8 cellular contexts compared by ENCODE assay signal in the genomic region with DNA sequence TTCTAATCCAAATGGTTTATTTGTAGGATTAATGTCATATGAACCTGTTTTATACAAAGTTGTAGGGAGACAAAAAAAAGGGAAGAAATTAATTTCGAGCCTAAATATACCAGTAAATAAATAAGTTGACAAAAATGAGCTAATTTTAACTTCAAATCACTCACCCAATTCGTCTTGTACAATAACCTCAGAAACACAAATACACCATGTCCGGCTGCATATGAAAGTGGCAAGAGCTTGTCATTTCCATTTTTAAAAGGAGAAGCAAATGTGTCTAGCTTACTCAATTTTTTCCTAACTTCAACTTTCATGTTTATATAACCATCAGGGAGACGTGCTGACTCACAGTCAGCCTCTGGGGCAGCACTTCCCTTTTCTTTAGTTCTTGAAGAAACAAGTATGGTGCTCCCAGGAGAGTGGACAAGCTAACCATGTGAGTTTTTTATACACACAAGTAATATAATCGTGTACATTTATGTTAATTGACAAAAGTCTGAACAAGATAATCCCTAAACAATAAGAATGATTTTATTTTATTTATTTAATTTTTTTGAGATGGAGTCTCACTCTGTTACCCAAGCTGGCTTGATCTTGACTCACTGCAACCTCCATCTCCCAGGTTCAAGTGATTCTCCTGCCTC. TPM values are rescaled to one million over a fixed set of nuclear protein-coding genes. Genes with fewer than 3 reads are reported as not detected.
A peak's percentile ranks its signal among the peaks of the same experiment; 100 is the strongest.
DNase-seq lines count a peak whose midpoint lies in the region; ATAC-seq, FAIRE-seq and TF ChIP-seq lines count a peak whose summit lies in the region.

No MANE protein-coding gene starts in this region.

- intact Hi-C loops in CD8-positive, alpha-beta T cell (cut with DNase I, micrococcal nuclease), result no loop called here

- H3K4me3 Mint-ChIP-seq in CD8-positive, alpha-beta memory T cell, result no peak overlapping the region
- no peak overlapping the region for H3K4me3 Mint-ChIP-seq in CD8-positive, alpha-beta T cell

- H3K4me1 ChIP-seq in lung (ENCODE audit: control insufficient read depth in 2 of 2, insufficient read depth in 2 of 2, low read length in 2 of 2), result no peaks in the 10 kb centered on the region
- peaks cover 13% of the 10 kb centered on the region for H3K4me1 ChIP-seq in CD8-positive, alpha-beta memory T cell (ENCODE audit: insufficient read depth, low read length)
- peaks cover 12% of the 10 kb centered on the region for H3K4me1 ChIP-seq in CD8-positive, alpha-beta T cell (ENCODE audit: insufficient read depth, low read length)

- WGBS in lung, 2 donors, result 11 to 27% methylated on average over 5 of the region's 5 CpGs

- TF ChIP-seq CTCF in astrocyte of the spinal cord (IDR thresholded peaks at IDR 0.05; ENCODE audit: low read depth, low read length) (no peak), lung (IDR thresholded peaks at IDR 0.05; ENCODE audit: control extremely low read depth, extremely low read depth) (no peak)
- TF ChIP-seq CTCF in CD8-positive, alpha-beta T cell (IDR thresholded peaks at IDR 0.05), result no peak

- H3K4me1 Mint-ChIP-seq in CD8-positive, alpha-beta memory T cell, result peaks cover 5 to 28% (median 17%) of the 10 kb centered on the region in 3 donors
- H3K4me1 Mint-ChIP-seq in CD8-positive, alpha-beta T cell (ENCODE audit: low read depth), result peaks cover 21% of the 10 kb centered on the region

- no peaks in the 10 kb centered on the region for H3K9me3 ChIP-seq in lung (ENCODE audit: control insufficient read depth in 2 of 2, insufficient read depth in 1 of 2, low read length in 1 of 2)
- no peaks in the 10 kb centered on the region for H3K9me3 ChIP-seq in CD8-positive, alpha-beta memory T cell (ENCODE audit: low read length)
- no peaks in the 10 kb centered on the region for H3K9me3 ChIP-seq in CD8-positive, alpha-beta T cell (ENCODE audit: low read length)

- ATAC-seq in GM21717 (IDR thresholded peaks at IDR 0.05; ENCODE audit: unreplicated experiment) (peak; percentile 88), lung (ENCODE audit: insufficient read depth, low FRiP score) (peak; percentile 69)
- ATAC-seq in CD8-positive, alpha-beta T cell, result no peak

- H3K27ac Mint-ChIP-seq in CD8-positive, alpha-beta memory T cell, result peak overlapping the region in 2 of 8 donors; percentile 15 to 65
- H3K27ac Mint-ChIP-seq in CD8-positive, alpha-beta T cell, result no peak overlapping the region

- in situ Hi-C loops in astrocyte of the spinal cord (cut with HindIII; ENCODE audit: low sequenced_read_pairs), result no loop called here

- DNase-seq in GM12892 (ENCODE audit: insufficient read length), result peak; percentile 9
- DNase-seq in LHCN-M2 (ENCODE audit: low read depth), result peak; percentile 78
- peak; percentile 95 for DNase-seq in astrocyte of the spinal cord (ENCODE audit: low read depth, low spot score)
- DNase-seq in lung (ENCODE audit: low spot score), result no peak
- no peak for DNase-seq in CD8-positive, alpha-beta memory T cell
- no peak for DNase-seq in ecto neural progenitor cell (ENCODE audit: low spot score)
- DNase-seq in CD8-positive, alpha-beta T cell, result no peak

- no peaks in the 10 kb centered on the region for H3K36me3 Mint-ChIP-seq in CD8-positive, alpha-beta memory T cell
- no peaks in the 10 kb centered on the region for H3K36me3 Mint-ChIP-seq in CD8-positive, alpha-beta T cell

- no peaks in the 10 kb centered on the region for H3K27me3 ChIP-seq in lung (ENCODE audit: control insufficient read depth, insufficient read depth)
- no peaks in the 10 kb centered on the region for H3K27me3 ChIP-seq in CD8-positive, alpha-beta memory T cell (ENCODE audit: insufficient read depth, low read length, poor library complexity, severe bottlenecking)
- no peaks in the 10 kb centered on the region for H3K27me3 ChIP-seq in CD8-positive, alpha-beta T cell (ENCODE audit: insufficient read depth, low read length)

- POLR2A ChIA-PET in CD8-positive, alpha-beta memory T cell (lab: Charles Lee), result no interaction called here
- POLR2A ChIA-PET in CD8-positive, alpha-beta T cell (lab: Charles Lee), result interaction anchor here (0.6 to 1.8 kb wide), 2 partner anchors 10 to 38 kb away, joined by 5 to 6 read pairs; no protein-coding TSS in a partner anchor

- H3K4me3 ChIP-seq in astrocyte of the spinal cord (ENCODE audit: low read depth, low read length) (no peak overlapping the region), lung (no peak overlapping the region)
- no peak overlapping the region for H3K4me3 ChIP-seq in CD8-positive, alpha-beta memory T cell (ENCODE audit: low read length)
- H3K4me3 ChIP-seq in CD8-positive, alpha-beta T cell (ENCODE audit: low read depth, low read length), result no peak overlapping the region

- TF ChIP-seq POLR2A in GM12892 (IDR thresholded peaks at IDR 0.05; ENCODE audit: low read depth, low read length), result no peak

- no peak overlapping the region for H3K27ac ChIP-seq in lung (ENCODE audit: low read depth in 1 of 2, low read length in 1 of 2)
- H3K27ac ChIP-seq in CD8-positive, alpha-beta memory T cell (ENCODE audit: low read depth, low read length), result no peak overlapping the region
- no peak overlapping the region for H3K27ac ChIP-seq in CD8-positive, alpha-beta T cell (ENCODE audit: low read depth, low read length)

- H3K9me3 Mint-ChIP-seq in CD8-positive, alpha-beta memory T cell, result no peaks in the 10 kb centered on the region
- no peaks in the 10 kb centered on the region for H3K9me3 Mint-ChIP-seq in CD8-positive, alpha-beta T cell

- peaks cover 0 to 2% of the 10 kb centered on the region in 2 donors for H3K27me3 Mint-ChIP-seq in CD8-positive, alpha-beta memory T cell
- no peaks in the 10 kb centered on the region for H3K27me3 Mint-ChIP-seq in CD8-positive, alpha-beta T cell (ENCODE audit: low read depth)

- no peaks in the 10 kb centered on the region for H3K36me3 ChIP-seq in lung (ENCODE audit: control insufficient read depth in 2 of 2, insufficient read depth in 2 of 2, low read length in 2 of 2)
- no peaks in the 10 kb centered on the region for H3K36me3 ChIP-seq in CD8-positive, alpha-beta memory T cell (ENCODE audit: insufficient read depth, low read length)
- H3K36me3 ChIP-seq in CD8-positive, alpha-beta T cell (ENCODE audit: insufficient read depth, low read length), result no peaks in the 10 kb centered on the region

- CTCF ChIA-PET in CD8-positive, alpha-beta memory T cell (lab: Charles Lee), result interaction anchor here (0.7 kb wide), 1 partner anchor 22 kb away, joined by 3 read pairs; no protein-coding TSS in a partner anchor
- CTCF ChIA-PET in CD8-positive, alpha-beta T cell (lab: Charles Lee), result interaction anchor here (1.0 to 1.3 kb wide), 2 partner anchors 22 to 196 kb away, joined by 3 read pairs; no protein-coding TSS in a partner anchor

- FAIRE-seq in GM12892 (lab: Jason Lieb, UNC), result peak; percentile 88

RNA-seq across cellular contexts. Expression of a gene that starts 55.5 kb away (rescaled TPM):
- 17.5 TPM for polyA plus RNA-seq in GM12892 (2012; ENCODE audit: missing spikeins)
- 11.5 and 14.9 TPM in 2 replicates for total RNA-seq in LHCN-M2 (2014; rRNA removed)
- polyA plus RNA-seq in LHCN-M2 (2012), result 25.2 TPM
- 100 to 1,000 TPM; 130 to 299 TPM for total RNA-seq in lung
- 100 to 1,000 TPM in 1 of 2 donors, 10 to 100 TPM in 1; 68.9 to 165 TPM for polyA plus RNA-seq in lung
- 10 to 100 TPM; 36.5 to 36.7 TPM for total RNA-seq in CD8-positive, alpha-beta memory T cell
- 3.8 TPM for polyA plus RNA-seq in CD8-positive, alpha-beta memory T cell
- 100 to 1,000 TPM; 127 to 128 TPM for total RNA-seq in CD8-positive, alpha-beta T cell

Comparison
In these comparisons a context has a peak if more than half of its experiments do, and no peak if none do; other contexts are left out.
1. DNase-seq: peak in GM12892 (single experiment), LHCN-M2 (single experiment) and astrocyte of the spinal cord (single experiment); none in lung (single experiment), CD8-positive, alpha-beta memory T cell (0 of 5), ecto neural progenitor cell (single experiment) and CD8-positive, alpha-beta T cell (0 of 7).